8 cellular contexts compared by ENCODE assay signal in the genomic region with DNA sequence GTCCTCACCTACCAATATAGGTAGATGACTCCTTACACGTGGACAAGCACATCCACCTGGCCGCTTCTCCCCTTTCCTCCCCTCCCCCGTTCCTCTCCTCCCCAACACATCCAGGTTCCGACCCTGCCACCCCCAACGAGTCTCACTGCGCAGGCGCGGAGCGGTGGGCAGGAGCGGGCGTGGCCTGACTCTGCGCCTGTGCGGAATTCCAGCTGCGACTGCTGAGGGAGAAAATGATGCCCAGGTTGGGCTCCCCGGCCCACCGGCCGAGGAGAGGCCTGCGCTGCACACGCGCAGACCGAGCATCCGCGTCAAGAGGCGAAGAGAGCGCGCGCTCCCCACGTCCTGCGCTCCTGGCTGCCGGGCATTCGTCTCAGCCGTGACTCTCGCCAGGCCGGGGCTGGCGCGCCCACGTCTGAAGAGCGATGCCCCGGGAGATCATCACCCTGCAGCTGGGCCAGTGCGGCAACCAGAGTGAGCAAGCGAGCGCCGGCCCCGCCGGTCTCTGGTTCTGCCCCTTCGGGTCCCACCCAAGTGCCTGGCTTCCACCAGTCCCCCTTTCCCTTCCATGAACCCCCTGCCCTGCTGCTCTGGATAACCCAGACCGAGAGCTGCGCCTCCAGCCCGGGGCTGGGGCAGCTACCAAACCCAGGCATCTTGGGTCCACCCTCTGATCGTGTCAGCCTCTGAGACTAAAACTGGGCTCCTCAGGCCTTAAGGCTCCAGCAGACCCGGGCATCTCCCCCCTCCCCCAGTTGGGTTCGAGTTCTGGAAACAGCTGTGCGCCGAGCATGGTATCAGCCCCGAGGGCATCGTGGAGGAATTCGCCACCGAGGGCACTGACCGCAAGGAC. TPM values are rescaled to one million over a fixed set of nuclear protein-coding genes. Genes with fewer than 3 reads are reported as not detected.
DNase-seq lines count a peak whose midpoint lies in the region; ATAC-seq and TF ChIP-seq lines count a peak whose summit lies in the region.

A gene (plus strand): TSS at position 206 of the 853 bp plus-strand sequence. CDS start 220 bp downstream, at position 426.

- H3K27ac Mint-ChIP-seq in chondrocyte (ENCODE audit: unreplicated experiment) = peak within 1 kb of the TSS; percentile 85

- peaks cover 23% of the 10 kb centered on the region for H3K4me1 Mint-ChIP-seq in chondrocyte (ENCODE audit: low read depth)

- H3K9me3 Mint-ChIP-seq in chondrocyte (ENCODE audit: low read depth) = peaks cover 5% of the 10 kb centered on the region

- peak within 1 kb of the TSS; percentile 68 for H3K4me3 ChIP-seq in HFF-Myc (replicated peaks; ENCODE audit: low read depth, low read length)

- DNase-seq in COR-L47 (lab: John Stamatoyannopoulos, UW) = peak; percentile 94
- DNase-seq in HFF-Myc (ENCODE audit: extremely low read depth, low read depth) = no peak
- peak; percentile 87 for DNase-seq in NCI-H226
- DNase-seq in activated CD4-positive, alpha-beta T cell treated with anti-CD3 and anti-CD28 coated beads for 4 hours = peak; percentile 76 to 79
- DNase-seq in chondrocyte (ENCODE audit: low spot score) = peak; percentile 94
- DNase-seq in kidney glomerular epithelial cell (lab: John Stamatoyannopoulos, UW) = peak; percentile 97
- DNase-seq in stimulated activated CD4-positive, alpha-beta T cell treated with anti-CD3 and anti-CD28 coated beads, Interleukin-15, amount 100 ng/mL, for 48 hours (ENCODE audit: low read depth in 2 of 2) = peak; percentile 59 to 72

- no peaks in the 10 kb centered on the region for H3K27me3 Mint-ChIP-seq in chondrocyte (ENCODE audit: low read depth)

- peak within 1 kb of the TSS; percentile 89 for H3K4me3 Mint-ChIP-seq in chondrocyte (ENCODE audit: unreplicated experiment)

- ATAC-seq in HG02884 (IDR thresholded peaks at IDR 0.05; ENCODE audit: unreplicated experiment) = no peak

- no peak for TF ChIP-seq CTCF in HFF-Myc (IDR thresholded peaks at IDR 0.05; ENCODE audit: low read depth, low read length, missing control alignments)
- no peak for TF ChIP-seq CTCF in chondrocyte (IDR thresholded peaks at IDR 0.05)

- peaks cover 2% of the 10 kb centered on the region for H3K36me3 Mint-ChIP-seq in chondrocyte (ENCODE audit: low read depth)

RNA-seq across cellular contexts. Expression of the gene that starts here (rescaled TPM):
- 26.2 to 36.5 TPM (median 29.2 TPM) in 3 replicates for total RNA-seq in chondrocyte
